In genomic region chr3:29775352-29775751, GRCh38 we compare ENCODE assay signal across 12 cellular contexts.
"Had no signal": no experiment of that assay in that cellular context is flagged by ENCODE, and none has a peak within 500 bp of the region (broad histone marks: within the 10 kb centered on the region; RNA-seq: fewer than 3 reads in every experiment).

No MANE protein-coding gene starts in this region.

- H3K4me1 ChIP-seq: ascending aorta, tibial artery, uterus had no signal

- H3K27ac ChIP-seq: ascending aorta, epithelial cell of prostate, heart right ventricle, ovary, tibial artery, uterus had no signal

- H3K27me3 ChIP-seq: ascending aorta, heart right ventricle, ovary, tibial artery, uterus had no signal

- DNase-seq: activated CD8-positive, alpha-beta memory T cell treated with anti-CD3 and anti-CD28 coated beads, Interleukin-2, amount 50 U/mL, for 4 hours; activated CD8-positive, alpha-beta T cell treated with anti-CD3 and anti-CD28 coated beads for 36 hours; effector memory CD8-positive, alpha-beta T cell; heart right ventricle; islet precursor cell; mesendoderm; ovary; T-helper 2 cell; tibial artery; uterus had no signal

- ATAC-seq: activated CD8-positive, alpha-beta T cell treated with anti-CD3 and anti-CD28 coated beads for 36 hours; effector memory CD8-positive, alpha-beta T cell had no signal

- H3K9me3 ChIP-seq: ascending aorta, heart right ventricle, ovary, tibial artery, uterus had no signal

- H3K4me3 ChIP-seq: ascending aorta, heart right ventricle, ovary, tibial artery, uterus had no signal

- H3K36me3 ChIP-seq: ascending aorta, heart right ventricle, ovary, tibial artery, uterus had no signal
